In the genomic region with DNA sequence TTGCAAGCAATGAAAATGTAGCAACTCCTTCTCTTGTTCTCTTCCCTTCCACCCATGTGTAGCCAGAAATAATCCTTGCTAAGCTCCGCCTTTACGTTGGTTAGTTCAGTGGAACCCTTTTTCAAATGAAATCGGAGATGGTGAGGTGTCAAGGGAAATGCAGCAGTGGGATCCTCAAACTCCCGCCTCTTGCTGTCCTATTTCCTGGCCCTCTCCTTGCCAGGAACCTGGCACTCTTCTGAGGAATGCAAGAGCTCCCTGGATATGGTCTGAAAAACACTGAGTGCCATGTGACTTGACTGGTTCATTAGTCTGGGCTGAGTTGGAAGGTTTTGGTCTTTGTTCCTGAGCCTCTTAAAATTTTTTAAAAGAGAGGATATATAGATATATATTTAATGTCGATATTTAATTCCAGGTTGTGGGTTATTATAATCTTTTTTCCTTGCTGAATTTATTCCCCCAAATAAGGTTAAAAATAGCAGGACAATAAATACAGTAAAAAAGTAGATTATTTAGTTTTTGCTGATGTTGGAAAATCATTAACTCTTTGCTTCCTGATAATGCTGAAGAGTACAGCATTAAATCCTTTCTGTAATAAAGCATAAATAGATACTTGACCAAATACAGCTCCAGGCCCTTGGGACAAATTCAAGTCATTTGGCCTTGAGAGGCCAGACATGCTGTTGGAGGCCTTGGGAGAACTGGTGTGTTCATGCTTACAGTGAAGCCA, we compare ENCODE assay signal across 3 cellular contexts.
TF ChIP-seq lines count a peak whose summit lies in the region.

No MANE protein-coding gene starts in this region.

TF ChIP-seq in HepG2, 621 proteins besides CTCF, POLR2A, EP300 and RAD21 (continues in another document):
- no peak for TF ChIP-seq ZSCAN12 (CRISPR knock-in tag; IDR thresholded peaks at IDR 0.05)
- TF ChIP-seq ZSCAN5A (CRISPR knock-in tag; IDR thresholded peaks at IDR 0.05; ENCODE audit: borderline replicate concordance): no peak
- TF ChIP-seq ZNF878 (CRISPR knock-in tag; IDR thresholded peaks at IDR 0.05): no peak
- TF ChIP-seq, protein P1, sequence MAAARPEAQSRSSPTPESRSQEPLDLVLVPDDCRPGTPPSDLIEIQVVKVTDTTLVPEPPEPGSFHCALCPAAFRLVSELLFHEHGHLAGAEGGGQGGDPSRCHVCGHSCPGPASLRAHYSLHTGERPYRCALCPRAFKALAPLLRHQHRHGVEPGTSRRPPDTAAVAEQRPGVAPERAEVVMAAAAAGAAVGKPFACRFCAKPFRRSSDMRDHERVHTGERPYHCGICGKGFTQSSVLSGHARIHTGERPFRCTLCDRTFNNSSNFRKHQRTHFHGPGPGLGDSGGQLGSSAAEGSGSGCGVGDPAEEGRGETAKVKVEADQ (CRISPR knock-in tag; IDR thresholded peaks at IDR 0.05; ENCODE audit: borderline replicate concordance): no peak
- no peak for TF ChIP-seq SP140L (CRISPR knock-in tag; IDR thresholded peaks at IDR 0.05; ENCODE audit: borderline replicate concordance)
- TF ChIP-seq, protein P2, sequence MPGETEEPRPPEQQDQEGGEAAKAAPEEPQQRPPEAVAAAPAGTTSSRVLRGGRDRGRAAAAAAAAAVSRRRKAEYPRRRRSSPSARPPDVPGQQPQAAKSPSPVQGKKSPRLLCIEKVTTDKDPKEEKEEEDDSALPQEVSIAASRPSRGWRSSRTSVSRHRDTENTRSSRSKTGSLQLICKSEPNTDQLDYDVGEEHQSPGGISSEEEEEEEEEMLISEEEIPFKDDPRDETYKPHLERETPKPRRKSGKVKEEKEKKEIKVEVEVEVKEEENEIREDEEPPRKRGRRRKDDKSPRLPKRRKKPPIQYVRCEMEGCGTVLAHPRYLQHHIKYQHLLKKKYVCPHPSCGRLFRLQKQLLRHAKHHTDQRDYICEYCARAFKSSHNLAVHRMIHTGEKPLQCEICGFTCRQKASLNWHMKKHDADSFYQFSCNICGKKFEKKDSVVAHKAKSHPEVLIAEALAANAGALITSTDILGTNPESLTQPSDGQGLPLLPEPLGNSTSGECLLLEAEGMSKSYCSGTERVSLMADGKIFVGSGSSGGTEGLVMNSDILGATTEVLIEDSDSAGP (CRISPR knock-in tag; IDR thresholded peaks at IDR 0.05; ENCODE audit: borderline replicate concordance): no peak
- peak; percentile 75 for TF ChIP-seq MAFF (IDR thresholded peaks at IDR 0.05; ENCODE audit: low read depth, low read length)
- TF ChIP-seq PHF5A (CRISPR knock-in tag; IDR thresholded peaks at IDR 0.05; ENCODE audit: low read depth, unreplicated experiment): no peak
- TF ChIP-seq SMAD1 (CRISPR knock-in tag; IDR thresholded peaks at IDR 0.05; ENCODE audit: borderline replicate concordance, low read depth): no peak
- TF ChIP-seq TBX2 (CRISPR knock-in tag; IDR thresholded peaks at IDR 0.05; ENCODE audit: borderline replicate concordance): no peak
- no peak for TF ChIP-seq ATRX (CRISPR knock-in tag; IDR thresholded peaks at IDR 0.05; ENCODE audit: borderline replicate concordance)
- TF ChIP-seq MAFK (conservative IDR thresholded peaks at IDR 0.05 in 1 of 2, IDR thresholded peaks at IDR 0.05 in 1 of 2; ENCODE audit: low read length in 2 of 2): peak; percentile 77 to 85

TF ChIP-seq in H1, 55 proteins besides CTCF, POLR2A, EP300 and RAD21:
- TF ChIP-seq E2F6 (IDR thresholded peaks at IDR 0.05): peak; percentile 17; the same call in 1 of the 2 replicates
- TF ChIP-seq, protein P3, sequence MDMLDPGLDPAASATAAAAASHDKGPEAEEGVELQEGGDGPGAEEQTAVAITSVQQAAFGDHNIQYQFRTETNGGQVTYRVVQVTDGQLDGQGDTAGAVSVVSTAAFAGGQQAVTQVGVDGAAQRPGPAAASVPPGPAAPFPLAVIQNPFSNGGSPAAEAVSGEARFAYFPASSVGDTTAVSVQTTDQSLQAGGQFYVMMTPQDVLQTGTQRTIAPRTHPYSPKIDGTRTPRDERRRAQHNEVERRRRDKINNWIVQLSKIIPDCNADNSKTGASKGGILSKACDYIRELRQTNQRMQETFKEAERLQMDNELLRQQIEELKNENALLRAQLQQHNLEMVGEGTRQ (IDR thresholded peaks at IDR 0.05; ENCODE audit: low read length): no peak
- TF ChIP-seq BACH1 (IDR thresholded peaks at IDR 0.05; ENCODE audit: low read length): no peak
- no peak for TF ChIP-seq TAF1 (IDR thresholded peaks at IDR 0.05; ENCODE audit: low read depth, low read length)
- TF ChIP-seq GABPA (IDR thresholded peaks at IDR 0.05; ENCODE audit: borderline replicate concordance, insufficient read depth, low read length): no peak

TF ChIP-seq in GM12891, 5 proteins besides CTCF, POLR2A, EP300 and RAD21:
- TF ChIP-seq SPI1 (IDR thresholded peaks at IDR 0.05; ENCODE audit: low read depth, low read length): no peak
- no peak for TF ChIP-seq POU2F2 (IDR thresholded peaks at IDR 0.05; ENCODE audit: low read depth, low read length)
- TF ChIP-seq POLR2AphosphoS5 (IDR thresholded peaks at IDR 0.05; ENCODE audit: low read depth, low read length): no peak
- TF ChIP-seq PAX5 (IDR thresholded peaks at IDR 0.05; ENCODE audit: insufficient read depth, low read length, severe bottlenecking): no peak
- no peak for TF ChIP-seq TAF1 (IDR thresholded peaks at IDR 0.05; ENCODE audit: low read depth, low read length)
